Comparison of ENCODE assay signal across 24 cellular contexts in the genomic region with DNA sequence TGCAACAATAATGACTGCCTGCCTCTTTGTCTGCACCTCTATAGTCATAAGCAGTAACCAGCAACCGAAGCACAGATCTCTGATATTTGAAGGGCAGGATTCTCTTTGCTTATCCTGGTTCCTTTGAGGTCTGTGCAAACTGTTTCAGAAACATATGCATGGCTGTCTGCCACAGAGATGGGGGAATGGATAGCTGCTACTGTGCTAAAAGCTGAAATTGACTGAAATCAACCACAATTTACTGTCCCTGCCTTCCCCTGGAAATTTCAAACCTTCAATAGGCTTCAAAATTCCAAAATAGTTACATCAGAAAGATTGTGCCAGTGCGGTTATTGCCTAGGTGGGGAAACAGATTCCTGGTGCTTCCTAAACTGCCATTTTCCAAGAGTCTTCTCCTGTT.
"Had no signal": no experiment of that assay in that cellular context is flagged by ENCODE, and none has a peak within 500 bp of the region (broad histone marks: within the 10 kb centered on the region; RNA-seq: fewer than 3 reads in every experiment).

No MANE protein-coding gene starts in this region.

- H3K27me3 ChIP-seq: esophagus muscularis mucosa, left lung, suprapubic skin, tibial artery, upper lobe of right lung had no signal

- H3K4me3 ChIP-seq: esophagus muscularis mucosa, left lung, lower lobe of right lung, spleen, suprapubic skin, tibial artery, upper lobe of right lung had no signal

- H3K36me3 ChIP-seq: esophagus muscularis mucosa, left lung, lower lobe of right lung, spleen, suprapubic skin, tibial artery, upper lobe of right lung had no signal

- ATAC-seq: activated T-cell treated with anti-CD3 and anti-CD28 coated beads, Interleukin-2, amount 50 U/mL, for 4 hours; activated T-helper 17 cell treated with anti-CD3 and anti-CD28 coated beads, Interleukin-2, amount 50 U/mL, for 72 hours; left lung; lower lobe of right lung; naive thymus-derived CD8-positive, alpha-beta T cell; right cardiac atrium; upper lobe of right lung had no signal

- H3K27ac ChIP-seq: esophagus muscularis mucosa, left lung, lower lobe of right lung, spleen, suprapubic skin, tibial artery, upper lobe of right lung had no signal

- H3K4me1 ChIP-seq: esophagus muscularis mucosa, lower lobe of right lung, spleen, tibial artery, upper lobe of right lung had no signal

- H3K9me3 ChIP-seq: left lung, lower lobe of right lung, suprapubic skin, tibial artery, upper lobe of right lung had no signal

- DNase-seq: activated CD4-positive, alpha-beta memory T cell treated with anti-CD3 and anti-CD28 coated beads for 36 hours; activated CD4-positive, alpha-beta T cell treated with anti-CD3 and anti-CD28 coated beads, Interleukin-2, amount 10 ng/mL, durations not matched to agents 24 days and 14 days; activated CD4-positive, CD25-positive, alpha-beta regulatory T cell treated with anti-CD3 and anti-CD28 coated beads, Interleukin-2, amount 50 U/mL, for 72 hours; activated CD8-positive, alpha-beta memory T cell treated with anti-CD3 and anti-CD28 coated beads, Interleukin-2, amount 50 U/mL, for 48 hours; activated gamma-delta T cell treated with Interleukin-2 at 50 U/mL for 16 hours; activated naive CD4-positive, alpha-beta T cell treated with anti-CD3 and anti-CD28 coated beads, Interleukin-2, amount 50 U/mL, for 16 hours; activated T-cell treated with anti-CD3 and anti-CD28 coated beads, Interleukin-2, amount 50 U/mL, for 4 hours; dermis blood vessel endothelial cell; effector CD4-positive, alpha-beta T cell; glutamatergic neuron; left lung; lower lobe of right lung; mesenchymal stem cell; naive thymus-derived CD8-positive, alpha-beta T cell; posterior cingulate gyrus; right cardiac atrium; spleen; stimulated activated naive CD4-positive, alpha-beta T cell; T1000; tibial artery; upper lobe of right lung had no signal
